Comparison of ENCODE assay signal across 24 cellular contexts in the genomic region with DNA sequence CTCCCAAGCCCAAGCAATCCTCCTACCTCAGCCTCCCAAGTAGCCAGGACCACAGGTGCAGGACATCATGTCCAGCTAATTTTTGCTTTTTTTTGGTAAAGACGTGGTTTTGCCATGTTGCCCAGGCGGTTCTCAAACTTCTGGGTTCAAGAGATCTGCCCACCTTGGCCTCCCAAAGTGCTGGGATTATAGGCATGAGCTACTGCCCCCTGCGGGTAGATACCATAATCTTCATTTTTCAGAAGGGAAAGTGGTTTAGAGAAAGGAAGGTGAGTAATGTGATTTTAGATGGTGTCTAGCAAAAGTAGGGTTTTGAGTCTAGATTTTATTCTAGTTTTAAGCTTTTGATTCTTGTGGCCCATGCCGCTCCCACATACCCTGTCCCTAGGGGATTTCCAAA.
"Had no signal": no experiment of that assay in that cellular context is flagged by ENCODE, and none has a peak within 500 bp of the region (broad histone marks: within the 10 kb centered on the region; RNA-seq: fewer than 3 reads in every experiment).

No MANE protein-coding gene starts in this region.

- H3K36me3 Mint-ChIP-seq: activated naive CD4-positive, alpha-beta T cell treated with anti-CD3 and anti-CD28 coated beads, Interleukin-2, amount 10 ng/mL, durations not matched to agents 7 days and 5 days; immature natural killer cell; mesothelial cell of epicardium; naive thymus-derived CD8-positive, alpha-beta T cell; stimulated activated memory B cell treated with anti-CD40 and anti-IgM and Interleukin-4, amounts not matched to agents 10 μg/mL and 1 μg/mL and 100 μg/mL, for 72 hours had no signal

- H3K4me1 ChIP-seq: colonic mucosa, esophagus muscularis mucosa, sigmoid colon, transverse colon, uterus had no signal

- H3K27me3 ChIP-seq: colonic mucosa, esophagus muscularis mucosa, hepatocyte, sigmoid colon, transverse colon, uterus had no signal

- H3K4me3 Mint-ChIP-seq: activated CD4-positive, alpha-beta memory T cell treated with anti-CD3 and anti-CD28 coated beads, Interleukin-2, amount 10 ng/mL, durations not matched to agents 7 days and 5 days; activated CD4-positive, alpha-beta T cell treated with anti-CD3 and anti-CD28 coated beads, Interleukin-2, amount 10 ng/mL, durations not matched to agents 24 days and 14 days; activated naive CD4-positive, alpha-beta T cell treated with anti-CD3 and anti-CD28 coated beads, Interleukin-2, amount 10 ng/mL, durations not matched to agents 7 days and 5 days; activated T-cell treated with anti-CD3 and anti-CD28 coated beads, Interleukin-2, amount 50 U/mL, for 72 hours; effector memory CD8-positive, alpha-beta T cell; immature natural killer cell; mesothelial cell of epicardium; naive thymus-derived CD8-positive, alpha-beta T cell; stimulated activated memory B cell treated with anti-CD40 and anti-IgM and Interleukin-4, amounts not matched to agents 10 μg/mL and 1 μg/mL and 100 μg/mL, for 72 hours had no signal

- H3K4me2 ChIP-seq: hepatocyte, smooth muscle cell had no signal

- H3K27ac ChIP-seq: colonic mucosa, dorsolateral prefrontal cortex, esophagus muscularis mucosa, hepatocyte, sigmoid colon, transverse colon, uterus, VCaP had no signal

- ATAC-seq: activated CD4-positive, CD25-positive, alpha-beta regulatory T cell treated with anti-CD3 and anti-CD28 coated beads, Interleukin-2, amount 50 U/mL, for 24 hours; activated T-cell treated with anti-CD3 and anti-CD28 coated beads, Interleukin-2, amount 50 U/mL, for 72 hours; effector memory CD8-positive, alpha-beta T cell; left lobe of liver; naive thymus-derived CD8-positive, alpha-beta T cell; stimulated activated memory B cell treated with anti-CD40 and anti-IgM and Interleukin-4, amounts not matched to agents 10 μg/mL and 1 μg/mL and 100 μg/mL, for 72 hours had no signal

- H3K79me2 ChIP-seq: hepatocyte had no signal

- H3K27me3 Mint-ChIP-seq: activated CD4-positive, alpha-beta memory T cell treated with anti-CD3 and anti-CD28 coated beads, Interleukin-2, amount 10 ng/mL, durations not matched to agents 7 days and 5 days; activated naive CD4-positive, alpha-beta T cell treated with anti-CD3 and anti-CD28 coated beads, Interleukin-2, amount 10 ng/mL, durations not matched to agents 7 days and 5 days; effector memory CD8-positive, alpha-beta T cell; stimulated activated memory B cell treated with anti-CD40 and anti-IgM and Interleukin-4, amounts not matched to agents 10 μg/mL and 1 μg/mL and 100 μg/mL, for 72 hours had no signal

- H3K9me3 ChIP-seq: colonic mucosa, esophagus muscularis mucosa, sigmoid colon, transverse colon, uterus had no signal

- H3K4me1 Mint-ChIP-seq: activated CD4-positive, alpha-beta memory T cell treated with anti-CD3 and anti-CD28 coated beads, Interleukin-2, amount 10 ng/mL, durations not matched to agents 7 days and 5 days; activated naive CD4-positive, alpha-beta T cell treated with anti-CD3 and anti-CD28 coated beads, Interleukin-2, amount 10 ng/mL, durations not matched to agents 7 days and 5 days had no signal

- DNase-seq: activated CD4-positive, alpha-beta memory T cell treated with anti-CD3 and anti-CD28 coated beads, Interleukin-2, amount 10 ng/mL, durations not matched to agents 7 days and 5 days; activated CD4-positive, alpha-beta T cell treated with anti-CD3 and anti-CD28 coated beads, Interleukin-2, amount 10 ng/mL, durations not matched to agents 24 days and 14 days; activated effector memory CD4-positive, alpha-beta T cell treated with anti-CD3 and anti-CD28 coated beads, Interleukin-2, amount 50 U/mL, for 16 hours; activated naive CD4-positive, alpha-beta T cell treated with anti-CD3 and anti-CD28 coated beads, Interleukin-2, amount 10 ng/mL, durations not matched to agents 7 days and 5 days; activated T-cell treated with anti-CD3 and anti-CD28 coated beads, Interleukin-2, amount 50 U/mL, for 72 hours; amygdala; colonic mucosa; dorsolateral prefrontal cortex; effector memory CD8-positive, alpha-beta T cell; glutamatergic neuron; immature natural killer cell; naive thymus-derived CD8-positive, alpha-beta T cell; sigmoid colon; stimulated activated CD4-positive, alpha-beta T cell treated with anti-CD3 and anti-CD28 coated beads, Interleukin-15, amount 100 ng/mL, for 24 hours; transverse colon; uterus had no signal

- H3K9me3 Mint-ChIP-seq: activated CD4-positive, alpha-beta memory T cell treated with anti-CD3 and anti-CD28 coated beads, Interleukin-2, amount 10 ng/mL, durations not matched to agents 7 days and 5 days; activated CD4-positive, alpha-beta T cell treated with anti-CD3 and anti-CD28 coated beads, Interleukin-2, amount 10 ng/mL, durations not matched to agents 24 days and 14 days; activated naive CD4-positive, alpha-beta T cell treated with anti-CD3 and anti-CD28 coated beads, Interleukin-2, amount 10 ng/mL, durations not matched to agents 7 days and 5 days; activated T-cell treated with anti-CD3 and anti-CD28 coated beads, Interleukin-2, amount 50 U/mL, for 72 hours; immature natural killer cell; mesothelial cell of epicardium; stimulated activated memory B cell treated with anti-CD40 and anti-IgM and Interleukin-4, amounts not matched to agents 10 μg/mL and 1 μg/mL and 100 μg/mL, for 72 hours had no signal

- H3K4me3 ChIP-seq: colonic mucosa, dorsolateral prefrontal cortex, esophagus muscularis mucosa, hepatocyte, sigmoid colon, smooth muscle cell, transverse colon, uterus had no signal

- H2AFZ ChIP-seq: hepatocyte had no signal

- H3K27ac Mint-ChIP-seq: activated CD4-positive, alpha-beta memory T cell treated with anti-CD3 and anti-CD28 coated beads, Interleukin-2, amount 10 ng/mL, durations not matched to agents 7 days and 5 days; activated CD4-positive, alpha-beta T cell treated with anti-CD3 and anti-CD28 coated beads, Interleukin-2, amount 10 ng/mL, durations not matched to agents 24 days and 14 days; activated naive CD4-positive, alpha-beta T cell treated with anti-CD3 and anti-CD28 coated beads, Interleukin-2, amount 10 ng/mL, durations not matched to agents 7 days and 5 days; activated T-cell treated with anti-CD3 and anti-CD28 coated beads, Interleukin-2, amount 50 U/mL, for 72 hours; effector memory CD8-positive, alpha-beta T cell; immature natural killer cell; mesothelial cell of epicardium; naive thymus-derived CD8-positive, alpha-beta T cell; stimulated activated memory B cell treated with anti-CD40 and anti-IgM and Interleukin-4, amounts not matched to agents 10 μg/mL and 1 μg/mL and 100 μg/mL, for 72 hours had no signal

- H3K36me3 ChIP-seq: colonic mucosa, esophagus muscularis mucosa, sigmoid colon, transverse colon, uterus had no signal
